ENCODE assay signal across 16 cellular contexts in genomic region chr4:144338834-144339233, GRCh38.
DNase-seq lines count a peak whose midpoint lies in the region; ATAC-seq and TF ChIP-seq lines count a peak whose summit lies in the region.
"Had no signal": no experiment of that assay in that cellular context is flagged by ENCODE, and none has a peak within 500 bp of the region (broad histone marks: within the 10 kb centered on the region; RNA-seq: fewer than 3 reads in every experiment).

No MANE protein-coding gene starts in this region.

- H3K79me2 ChIP-seq in mesendoderm (ENCODE audit: control insufficient read depth, insufficient read depth, low read length): no peaks in the 10 kb centered on the region

- peaks cover 20% of the 10 kb centered on the region for H3K4me1 Mint-ChIP-seq in WTC11

- peaks cover 0 to 21% (median 11%) of the 10 kb centered on the region in 11 experiments; a peak in 9 of 22 replicates for H3K9me3 ChIP-seq in BLaER1 treated with 17β-estradiol and CSF1 and Interleukin-3, amounts not matched to agents 10 nM and 100 nM (replicated peaks in 1 of 11)

- POLR2A ChIA-PET in WTC11 (lab: Charles Lee): no interaction called here

- no peaks in the 10 kb centered on the region for H3K79me1 ChIP-seq in mesendoderm (ENCODE audit: low read length)

- peaks cover 7% of the 10 kb centered on the region; the same call in 1 of the 2 replicates for H3K36me3 Mint-ChIP-seq in WTC11
- H3K36me3 Mint-ChIP-seq: CD8-positive, alpha-beta T cell had no signal

- peaks cover 17% of the 10 kb centered on the region for H3K9me3 Mint-ChIP-seq in WTC11
- H3K9me3 Mint-ChIP-seq: CD8-positive, alpha-beta T cell had no signal

- H3K4me2 ChIP-seq in BLaER1 treated with 17β-estradiol and CSF1 and Interleukin-3, amounts not matched to agents 10 nM and 100 nM: peak overlapping the region; percentile 34 to 87 (median 63)
- no peak overlapping the region for H3K4me2 ChIP-seq in mesendoderm (ENCODE audit: low read length)

- H2BK120ac ChIP-seq in mesendoderm (ENCODE audit: low read depth, low read length): no peak overlapping the region

- no peaks in the 10 kb centered on the region for H4K20me1 ChIP-seq in BLaER1 treated with 17β-estradiol and CSF1 and Interleukin-3, amounts not matched to agents 10 nM and 100 nM

- no peak overlapping the region for H3K4me3 ChIP-seq in BLaER1 treated with 17β-estradiol and CSF1 and Interleukin-3, amounts not matched to agents 10 nM and 100 nM
- no peak overlapping the region for H3K4me3 ChIP-seq in HL-60 (replicated peaks; ENCODE audit: insufficient read depth, low read length)
- no peak overlapping the region for H3K4me3 ChIP-seq in mesendoderm (ENCODE audit: low read length)

- no peak overlapping the region for H4K5ac ChIP-seq in mesendoderm (ENCODE audit: low read length)

- ATAC-seq in WTC11: peak; percentile 75
- ATAC-seq: CD8-positive, alpha-beta T cell; HCT116; PC-3; SK-N-SH treated with all-trans-retinoic acid at 6 μM for 48 hours had no signal

- no peak overlapping the region for H3K4ac ChIP-seq in mesendoderm (ENCODE audit: low read depth, low read length)

- H3K9ac ChIP-seq in BLaER1 treated with 17β-estradiol and CSF1 and Interleukin-3, amounts not matched to agents 10 nM and 100 nM: peak overlapping the region in 5 of 11 experiments; percentile 10 to 42 (median 30); a peak in 7 of 22 replicates
- no peak overlapping the region for H3K9ac ChIP-seq in mesendoderm (ENCODE audit: low read length)

- H3K36me3 ChIP-seq in BLaER1 treated with 17β-estradiol and CSF1 and Interleukin-3, amounts not matched to agents 10 nM and 100 nM: no peaks in the 10 kb centered on the region
- no peaks in the 10 kb centered on the region for H3K36me3 ChIP-seq in mesendoderm (ENCODE audit: control insufficient read depth, insufficient read depth, low read length)

- no peak overlapping the region for H3K18ac ChIP-seq in mesendoderm (ENCODE audit: low read length)

- peak overlapping the region in 10 of 11 experiments; percentile 46 to 81 (median 74); a peak in 19 of 22 replicates for H3K27ac ChIP-seq in BLaER1 treated with 17β-estradiol and CSF1 and Interleukin-3, amounts not matched to agents 10 nM and 100 nM
- peak overlapping the region; percentile 59 for H3K27ac ChIP-seq in HL-60 (replicated peaks)
- no peak overlapping the region for H3K27ac ChIP-seq in mesendoderm (ENCODE audit: low read depth, low read length)

- no peaks in the 10 kb centered on the region for H3K27me3 ChIP-seq in BLaER1 treated with 17β-estradiol and CSF1 and Interleukin-3, amounts not matched to agents 10 nM and 100 nM
- H3K27me3 ChIP-seq in HL-60 (ENCODE audit: insufficient read depth, poor library complexity, severe bottlenecking) (no peaks in the 10 kb centered on the region), mesendoderm (ENCODE audit: insufficient read depth, low read length, poor library complexity) (no peaks in the 10 kb centered on the region)

- H3K27ac Mint-ChIP-seq in WTC11: no peak overlapping the region; the same call in 1 of the 2 replicates
- H3K27ac Mint-ChIP-seq: CD8-positive, alpha-beta T cell had no signal

- H3K27me3 Mint-ChIP-seq in WTC11 (ENCODE audit: low read depth): no peaks in the 10 kb centered on the region

- H4K8ac ChIP-seq in mesendoderm (ENCODE audit: low read depth, low read length): no peak overlapping the region

- no peak overlapping the region for H2BK5ac ChIP-seq in mesendoderm (ENCODE audit: low read length)

- WGBS in mesendoderm (ENCODE audit: extremely low coverage, insufficient coverage, low lambda C conversion rate): no CpG with 5 or more reads among the region's 2 CpGs

- no peak overlapping the region for H3K56ac ChIP-seq in mesendoderm (ENCODE audit: low read length)

- DNase-seq in HL-60 (ENCODE audit: low read depth in 1 of 2, low spot score in 1 of 2) (no peak), WTC11 (ENCODE audit: low spot score) (no peak), mesendoderm (peak; percentile 89), CD1c-positive myeloid dendritic cell (ENCODE audit: extremely low spot score) (no peak), DMS53 (lab: John Stamatoyannopoulos, UW) (no peak), NCI-H526 (lab: John Stamatoyannopoulos, UW) (no peak), kidney glomerular epithelial cell (lab: John Stamatoyannopoulos, UW) (no peak)
- DNase-seq: CD8-positive, alpha-beta T cell; IMR-90; NCI-H146; NCI-H2227 treated with DMSO at 0.1 percent for 48 hours; NCI-H524 treated with DMSO at 0.1 percent for 48 hours; PC-3 had no signal

- CTCF ChIA-PET in WTC11 (lab: Charles Lee): no interaction called here

- no peak overlapping the region for H3K4me3 Mint-ChIP-seq in WTC11
- H3K4me3 Mint-ChIP-seq: CD8-positive, alpha-beta T cell had no signal

- TF ChIP-seq CTCF in HL-60 (IDR thresholded peaks at IDR 0.05; ENCODE audit: insufficient read depth, low read length): no peak
- no peak for TF ChIP-seq CTCF in WTC11 (IDR thresholded peaks at IDR 0.05)

- H3K23ac ChIP-seq in mesendoderm (ENCODE audit: low read length): no peak overlapping the region

- H3K4me1 ChIP-seq in BLaER1 treated with 17β-estradiol and CSF1 and Interleukin-3, amounts not matched to agents 10 nM and 100 nM: peaks cover 24 to 40% (median 30%) of the 10 kb centered on the region in 10 experiments
- peaks cover 2% of the 10 kb centered on the region for H3K4me1 ChIP-seq in mesendoderm (ENCODE audit: control insufficient read depth, low read depth, low read length)

- no peak overlapping the region for H2AK5ac ChIP-seq in mesendoderm (ENCODE audit: low read length)

- no peak overlapping the region for H2BK15ac ChIP-seq in mesendoderm (replicated peaks; ENCODE audit: low read depth)

TF ChIP-seq in WTC11, 78 proteins besides CTCF, POLR2A, EP300 and RAD21 (continues in another document):
- TF ChIP-seq ZNF138 (CRISPR knock-in tag; conservative IDR thresholded peaks at IDR 0.05) (no peak), EMX1 (CRISPR knock-in tag; IDR thresholded peaks at IDR 0.05) (no peak), USF1 (CRISPR knock-in tag; IDR thresholded peaks at IDR 0.05) (no peak), ATF2 (CRISPR knock-in tag; IDR thresholded peaks at IDR 0.05; ENCODE audit: borderline replicate concordance, low read depth) (no peak), ZNF532 (CRISPR knock-in tag; IDR thresholded peaks at IDR 0.05; ENCODE audit: borderline replicate concordance) (no peak), SMAD4 (CRISPR knock-in tag; IDR thresholded peaks at IDR 0.05) (no peak)
